ENCODE assay signal across 8 cellular contexts in the genomic region with DNA sequence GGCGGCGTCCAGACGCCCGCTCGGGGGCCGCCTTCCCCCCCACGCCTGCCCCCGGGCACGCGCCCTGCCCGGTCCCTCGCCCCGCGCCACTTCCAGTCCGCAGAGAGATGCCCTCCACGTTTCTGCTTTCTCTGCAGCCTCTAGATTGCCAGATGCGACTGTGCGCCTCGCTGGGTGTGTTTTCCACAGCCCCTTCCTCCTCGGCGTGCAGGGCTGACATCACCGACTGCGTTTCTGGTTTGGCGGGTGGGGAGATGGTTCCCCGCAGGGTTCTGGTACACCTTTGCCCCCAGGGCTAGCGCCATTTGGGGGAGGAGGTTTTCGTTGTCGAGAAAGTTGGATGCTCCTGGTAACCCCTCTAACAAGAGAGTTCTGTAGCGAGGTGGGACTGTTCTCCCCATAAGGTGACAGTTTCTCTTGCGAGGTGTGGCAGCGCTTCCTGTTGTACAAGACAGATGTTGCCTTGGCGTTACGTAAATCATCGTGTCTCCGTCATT. TPM values are rescaled to one million over a fixed set of nuclear protein-coding genes. Genes with fewer than 3 reads are reported as not detected.
A peak's percentile ranks its signal among the peaks of the same experiment; 100 is the strongest.
DNase-seq lines count a peak whose midpoint lies in the region; ATAC-seq, FAIRE-seq and TF ChIP-seq lines count a peak whose summit lies in the region.

No MANE protein-coding gene starts in this region.

- H3K9me2 ChIP-seq in MM.1S (replicated peaks; ENCODE audit: insufficient read depth, low read length): no peaks in the 10 kb centered on the region

- peak overlapping the region; percentile 77 for H3K27ac Mint-ChIP-seq in WTC11

- no peaks in the 10 kb centered on the region for H3K4me1 ChIP-seq in MM.1S (ENCODE audit: low read length)
- peaks cover 39% of the 10 kb centered on the region for H3K4me1 ChIP-seq in HepG2 (ENCODE audit: insufficient read depth, low read length)

- POLR2A ChIA-PET in WTC11 (lab: Charles Lee) (no interaction called here), HepG2 (lab: Yijun Ruan, JAX) (interaction anchor here (1.5 kb wide), 1 partner anchor 16 kb away, joined by 13 read pairs; no protein-coding TSS in a partner anchor)

- H3K27me3 ChIP-seq in MM.1S (replicated peaks; ENCODE audit: insufficient read depth, low read length): no peaks in the 10 kb centered on the region
- H3K27me3 ChIP-seq in HepG2 (ENCODE audit: control insufficient read depth in 1 of 2, insufficient read depth in 2 of 2, low read length in 2 of 2): peaks cover 0 to 4% of the 10 kb centered on the region in 2 experiments; a peak in 1 of 5 replicates

- no TSS peak for BruUV-seq in HepG2 (replicated peaks; lab: Mats Ljungman, UMichigan)

- peak overlapping the region; percentile 49; the same call in 1 of the 2 replicates for H3K9ac ChIP-seq in MM.1S (ENCODE audit: low read length)
- peak overlapping the region; percentile 69 for H3K9ac ChIP-seq in HepG2 (ENCODE audit: insufficient read depth, low read depth, low read length)

- peak overlapping the region; percentile 40; the same call in 1 of the 2 replicates for H3K27ac ChIP-seq in MM.1S (ENCODE audit: low read length)
- peak overlapping the region; percentile 52 for H3K27ac ChIP-seq in HepG2 (ENCODE audit: extremely low read length, insufficient read depth, low read length)

- no peak overlapping the region for H2AFZ ChIP-seq in MM.1S (ENCODE audit: low read length)
- H2AFZ ChIP-seq in HepG2 (ENCODE audit: low read length): no peak overlapping the region

- H3K9me3 ChIP-seq in MM.1S (replicated peaks; ENCODE audit: insufficient read depth, low read length) (no peaks in the 10 kb centered on the region), HepG2 (ENCODE audit: low read length) (no peaks in the 10 kb centered on the region)

- CTCF ChIA-PET in WTC11 (lab: Charles Lee) (interaction anchor here (0.9 to 1.8 kb wide), 9 partner anchors 11 to 360 kb away, joined by 3 to 20 read pairs (median 8); no protein-coding TSS in a partner anchor), HepG2 (lab: Yijun Ruan, JAX; ENCODE audit: low intra/inter-chr PET ratio, low total read pairs) (interaction anchor here (1.5 to 3.5 kb wide), 4 partner anchors 109 to 360 kb away, joined by 5 to 54 read pairs (median 28); no protein-coding TSS in a partner anchor)

- DNase-seq in DMS 273 treated with DMSO at 0.1 percent for 48 hours (lab: John Stamatoyannopoulos, UW): peak; percentile 18
- DNase-seq in MM.1S: peak; percentile 34
- DNase-seq in WTC11 (ENCODE audit: low spot score): peak; percentile 35
- no peak for DNase-seq in cardiac fibroblast (ENCODE audit: low read depth in 2 of 2)
- no peak for DNase-seq in HepG2 (ENCODE audit: low spot score)
- peak in 2 of 3 donors; percentile 22 to 29 for DNase-seq in stimulated activated CD4-positive, alpha-beta T cell treated with anti-CD3 and anti-CD28 coated beads, TNF-alpha, amount 100 ng/mL, for 1 hour (ENCODE audit: low read depth in 3 of 3, low spot score in 1 of 3)
- no peak for DNase-seq in HTR-8/SVneo (ENCODE audit: insufficient read length, low spot score)

- intact Hi-C loops in HepG2 (cut with micrococcal nuclease; ENCODE audit: unreplicated experiment): loop anchor here (5.0 kb wide), 1 partner anchor 359 kb away; no protein-coding TSS in a partner anchor

- H3K27me3 Mint-ChIP-seq in WTC11 (ENCODE audit: low read depth): peaks cover 4% of the 10 kb centered on the region; the same call in 1 of the 2 replicates

- in situ Hi-C loops in HepG2 (cut with HindIII; ENCODE audit: extremely low pct_ligation_motif_present, low pct_unique_long_range_greater_than_20kb): loop anchor here (5.0 kb wide), 1 partner anchor 124 kb away; no protein-coding TSS in a partner anchor

- no peak for FAIRE-seq in HepG2 (lab: Jason Lieb, UNC)
- no peak for FAIRE-seq in HTR-8/SVneo (lab: Jason Lieb, UNC)

- TF ChIP-seq EP300 in HepG2 (IDR thresholded peaks at IDR 0.05; ENCODE audit: low read depth in 2 of 2, low read length in 2 of 2) (no peak), HepG2 (CRISPR knock-in tag; IDR thresholded peaks at IDR 0.05; ENCODE audit: borderline replicate concordance) (no peak)

- H3K4me2 ChIP-seq in MM.1S (ENCODE audit: low read depth, low read length) (peak overlapping the region; percentile 77), HepG2 (ENCODE audit: low read depth, low read length) (peak overlapping the region; percentile 99)

- H3K4me1 Mint-ChIP-seq in WTC11: peaks cover 26% of the 10 kb centered on the region

- H3K4me3 Mint-ChIP-seq in WTC11: peak overlapping the region; percentile 88

- H3K79me2 ChIP-seq in MM.1S (ENCODE audit: low read length) (peaks cover 26% of the 10 kb centered on the region), HepG2 (ENCODE audit: insufficient read depth, low read length) (peaks cover 32% of the 10 kb centered on the region)

- no peak for TF ChIP-seq RAD21 in HepG2 (CRISPR knock-in tag; IDR thresholded peaks at IDR 0.05)

- peaks cover 39% of the 10 kb centered on the region for H3K36me3 Mint-ChIP-seq in WTC11

- 18% methylated on average over 16 of the region's 35 CpGs for WGBS in HepG2 (ENCODE audit: low lambda C conversion rate)

- H3K4me3 ChIP-seq in MM.1S (ENCODE audit: low read length) (peak overlapping the region; percentile 68), cardiac fibroblast (replicated peaks in 1 of 2; ENCODE audit: low read depth in 2 of 2, low read length in 2 of 2) (peak overlapping the region; percentile 92 to 97), HepG2 (replicated peaks in 1 of 3; ENCODE audit: insufficient read depth in 1 of 3, low read depth in 2 of 3, low read length in 3 of 3) (peak overlapping the region; percentile 71 to 95 (median 91); a peak in 5 of 6 replicates)

- 0 out of 2 replicates have a peak, but pooled peaks cover 7% of the 10 kb centered on the region for H3F3A ChIP-seq in MM.1S (ENCODE audit: insufficient read depth, low read length)

- H3K9me3 Mint-ChIP-seq in WTC11: no peaks in the 10 kb centered on the region

- ATAC-seq in GM21526 (IDR thresholded peaks at IDR 0.05; ENCODE audit: low FRiP score, unreplicated experiment) (peak; percentile 14), WTC11 (no peak), HepG2 (peak; percentile 24)

- TF ChIP-seq CTCF in MM.1S (IDR thresholded peaks at IDR 0.05; ENCODE audit: low read length) (no peak), WTC11 (IDR thresholded peaks at IDR 0.05) (no peak), cardiac fibroblast (IDR thresholded peaks at IDR 0.05; ENCODE audit: low read depth, low read length) (no peak), HepG2 (CRISPR knock-in tag; IDR thresholded peaks at IDR 0.05) (no peak)

- H3K36me3 ChIP-seq in MM.1S (replicated peaks; ENCODE audit: insufficient read depth, low read length): peaks cover 3% of the 10 kb centered on the region; the same call in 1 of the 2 replicates
- H3K36me3 ChIP-seq in HepG2 (replicated peaks in 1 of 2; ENCODE audit: control insufficient read depth in 1 of 2, insufficient read depth in 2 of 2, low read length in 2 of 2): peaks cover 16 to 34% of the 10 kb centered on the region in 2 experiments

- TF ChIP-seq POLR2A in HepG2 (IDR thresholded peaks at IDR 0.05; ENCODE audit: insufficient read depth in 1 of 2, low read depth in 2 of 2, low read length in 2 of 2): no peak

- H4K20me1 ChIP-seq in MM.1S (ENCODE audit: insufficient read depth, low read length): no peaks in the 10 kb centered on the region; the same call in 1 of the 2 replicates
- H4K20me1 ChIP-seq in HepG2 (ENCODE audit: insufficient read depth, low read length): peaks cover 23% of the 10 kb centered on the region

RNA-seq across cellular contexts. Expression of gene CALM1, which starts 1.5 kb away (rescaled TPM):
- total RNA-seq in WTC11 (2021) (338 to 373 TPM (median 350 TPM) in 3 replicates), HepG2 (2016; rRNA removed; fragmentation: Illumina TruSeq; extraction: Trizol) (238 and 346 TPM in 2 replicates)
- 29.6 and 47.4 TPM in 2 replicates for total RNA-seq in HepG2 (2016; cell fraction: cytosol; rRNA removed; fragmentation: Illumina TruSeq; extraction: Trizol; ENCODE audit: low read depth)
- total RNA-seq in HepG2 (2016; cell fraction: insoluble cytoplasmic fraction; rRNA removed; fragmentation: Illumina TruSeq; extraction: Trizol): 242 and 366 TPM in 2 replicates
- total RNA-seq in HepG2 (2016; cell fraction: membrane; rRNA removed; fragmentation: Illumina TruSeq; extraction: Trizol): 98.2 and 111 TPM in 2 replicates
- 91.7 and 108 TPM in 2 replicates for total RNA-seq in HepG2 (2016; cell fraction: nucleus; rRNA removed; fragmentation: Illumina TruSeq; extraction: Trizol)
- 80.5 and 110 TPM in 2 replicates for polyA plus RNA-seq in HepG2 (2011; rRNA removed)
- 96.0 and 112 TPM in 2 replicates for polyA plus RNA-seq in HepG2 (2011; cell fraction: cytosol; rRNA removed)
- 50.1 and 52.3 TPM in 2 replicates for polyA plus RNA-seq in HepG2 (2011; cell fraction: nucleus; rRNA removed)
- 119 and 120 TPM in 2 replicates for polyA plus RNA-seq in HepG2 (2012)
- polyA plus RNA-seq in HepG2 (2016; cell fraction: cytosol; fragmentation: Illumina TruSeq; extraction: Trizol; ENCODE audit: low read depth): 40.5 and 51.9 TPM in 2 replicates
- polyA plus RNA-seq in HepG2 (2016; cell fraction: insoluble cytoplasmic fraction; fragmentation: Illumina TruSeq; extraction: Trizol; ENCODE audit: low read depth): 366 and 395 TPM in 2 replicates
- polyA plus RNA-seq in HepG2 (2016; cell fraction: membrane; fragmentation: Illumina TruSeq; extraction: Trizol; ENCODE audit: low read depth): 92.6 and 101 TPM in 2 replicates
- polyA plus RNA-seq in HepG2 (2016; cell fraction: nucleus; fragmentation: Illumina TruSeq; extraction: Trizol; ENCODE audit: insufficient read depth, low read depth): 160 and 164 TPM in 2 replicates
- 189 and 213 TPM in 2 replicates for polyA minus RNA-seq in HepG2 (2011; rRNA and poly(A)+ RNA removed; ENCODE audit: low replicate concordance)
- 93.2 and 109 TPM in 2 replicates for polyA minus RNA-seq in HepG2 (2011; cell fraction: cytosol; rRNA and poly(A)+ RNA removed)
- 128 and 155 TPM in 2 replicates for polyA minus RNA-seq in HepG2 (2011; cell fraction: nucleus; rRNA and poly(A)+ RNA removed)

Comparison
In these comparisons a context has a peak if more than half of its experiments do, and no peak if none do; other contexts are left out.
1. DNase-seq: peak in DMS 273 treated with DMSO at 0.1 percent for 48 hours (single experiment), MM.1S (single experiment), WTC11 (single experiment) and stimulated activated CD4-positive, alpha-beta T cell treated with anti-CD3 and anti-CD28 coated beads, TNF-alpha, amount 100 ng/mL, for 1 hour (2 of 3); none in cardiac fibroblast (0 of 2), HepG2 (single experiment) and HTR-8/SVneo (single experiment).
2. Peak in every context shown above with its lines, with median percentiles within 50 percentile points of each other: H3K4me3 ChIP-seq.